Comparison of ENCODE assay signal across 1 cellular context in genomic region chr11:76445122-76446084, GRCh38.
A peak's percentile ranks its signal among the peaks of the same experiment; 100 is the strongest.
TF ChIP-seq lines count a peak whose summit lies in the region.

No MANE protein-coding gene starts in this region.

TF ChIP-seq in HepG2, 621 proteins besides CTCF, POLR2A, EP300 and RAD21 (continued from another document and continues in another):
- TF ChIP-seq SNAPC5 (CRISPR knock-in tag; IDR thresholded peaks at IDR 0.05; ENCODE audit: borderline replicate concordance) (no peak), ZBTB38 (CRISPR knock-in tag; IDR thresholded peaks at IDR 0.05) (no peak), ZNF605 (CRISPR knock-in tag; IDR thresholded peaks at IDR 0.05) (peak; percentile 49), CBX5 (CRISPR knock-in tag; IDR thresholded peaks at IDR 0.05; ENCODE audit: borderline replicate concordance) (no peak), ZMAT5 (CRISPR knock-in tag; IDR thresholded peaks at IDR 0.05; ENCODE audit: borderline replicate concordance, low read depth) (no peak), ZNF331 (CRISPR knock-in tag; IDR thresholded peaks at IDR 0.05) (peak; percentile 52), RBM22 (optimal IDR thresholded peaks at IDR 0.05; ENCODE audit: low read length) (no peak), SIX4 (CRISPR knock-in tag; IDR thresholded peaks at IDR 0.05) (no peak), NR0B2 (CRISPR knock-in tag; IDR thresholded peaks at IDR 0.05) (no peak), JUNB (CRISPR knock-in tag; IDR thresholded peaks at IDR 0.05; ENCODE audit: borderline replicate concordance) (no peak), PPARG (CRISPR knock-in tag; conservative IDR thresholded peaks at IDR 0.05) (no peak), XRCC5 (optimal IDR thresholded peaks at IDR 0.05; ENCODE audit: low read length) (no peak), BHLHE40 (IDR thresholded peaks at IDR 0.05; ENCODE audit: low read length) (no peak), TBX2 (CRISPR knock-in tag; IDR thresholded peaks at IDR 0.05; ENCODE audit: borderline replicate concordance) (peak; percentile 34; the same call in 1 of the 2 replicates), MTA3 (CRISPR knock-in tag; IDR thresholded peaks at IDR 0.05) (no peak), ZNF18 (CRISPR knock-in tag; IDR thresholded peaks at IDR 0.05; ENCODE audit: insufficient replicate concordance) (no peak), ZBTB2 (CRISPR knock-in tag; IDR thresholded peaks at IDR 0.05; ENCODE audit: low read depth) (no peak), ZNF136 (CRISPR knock-in tag; IDR thresholded peaks at IDR 0.05; ENCODE audit: low read depth) (no peak), KLF9 (CRISPR knock-in tag; IDR thresholded peaks at IDR 0.05; ENCODE audit: low read depth) (no peak), ZNF263 (CRISPR knock-in tag; IDR thresholded peaks at IDR 0.05) (no peak), ZNF850 (CRISPR knock-in tag; conservative IDR thresholded peaks at IDR 0.05) (no peak), HHEX (CRISPR knock-in tag; IDR thresholded peaks at IDR 0.05) (no peak), SYNCRIP (IDR thresholded peaks at IDR 0.05; ENCODE audit: insufficient read depth, low read depth, low read length) (no peak), ZBTB44 (CRISPR knock-in tag; IDR thresholded peaks at IDR 0.05) (no peak), ZNF839 (CRISPR knock-in tag; IDR thresholded peaks at IDR 0.05; ENCODE audit: borderline replicate concordance) (peak; percentile 34; the same call in 1 of the 2 replicates), MED8 (CRISPR knock-in tag; IDR thresholded peaks at IDR 0.05; ENCODE audit: insufficient replicate concordance) (no peak), YEATS4 (CRISPR knock-in tag; IDR thresholded peaks at IDR 0.05; ENCODE audit: borderline replicate concordance) (peak; percentile 30), MBNL3 (CRISPR knock-in tag; conservative IDR thresholded peaks at IDR 0.05) (no peak), ZNF740 (CRISPR knock-in tag; IDR thresholded peaks at IDR 0.05) (no peak), SP140L (CRISPR knock-in tag; IDR thresholded peaks at IDR 0.05; ENCODE audit: borderline replicate concordance) (no peak), ZNF672 (CRISPR knock-in tag; IDR thresholded peaks at IDR 0.05) (no peak), HMG20B (CRISPR knock-in tag; conservative IDR thresholded peaks at IDR 0.05) (no peak), ZBTB34 (CRISPR knock-in tag; IDR thresholded peaks at IDR 0.05) (no peak), RCOR2 (CRISPR knock-in tag; IDR thresholded peaks at IDR 0.05) (no peak), PRDM10 (CRISPR knock-in tag; IDR thresholded peaks at IDR 0.05; ENCODE audit: low read depth) (0 out of 2 replicates have a peak, but pooled peaks have one; percentile 22), SCMH1 (CRISPR knock-in tag; IDR thresholded peaks at IDR 0.05; ENCODE audit: borderline replicate concordance) (no peak), HMG20A (CRISPR knock-in tag; IDR thresholded peaks at IDR 0.05; ENCODE audit: borderline replicate concordance) (no peak), ZBED4 (CRISPR knock-in tag; IDR thresholded peaks at IDR 0.05; ENCODE audit: borderline replicate concordance) (no peak), SMYD3 (CRISPR knock-in tag; IDR thresholded peaks at IDR 0.05) (no peak), ZC3H4 (CRISPR knock-in tag; IDR thresholded peaks at IDR 0.05; ENCODE audit: borderline replicate concordance) (no peak), MAX (IDR thresholded peaks at IDR 0.05) (no peak), ZNF691 (CRISPR knock-in tag; IDR thresholded peaks at IDR 0.05; ENCODE audit: borderline replicate concordance, low read depth) (no peak), ZNF317 (CRISPR knock-in tag; IDR thresholded peaks at IDR 0.05) (no peak), KLF6 (CRISPR knock-in tag; IDR thresholded peaks at IDR 0.05) (no peak), SALL2 (CRISPR knock-in tag; IDR thresholded peaks at IDR 0.05) (peak; percentile 39; the same call in 1 of the 2 replicates), ZNF337 (CRISPR knock-in tag; IDR thresholded peaks at IDR 0.05; ENCODE audit: borderline replicate concordance, low read depth) (no peak), MAFG (CRISPR knock-in tag; IDR thresholded peaks at IDR 0.05) (no peak), TGIF2 (CRISPR knock-in tag; IDR thresholded peaks at IDR 0.05) (no peak), PAWR (CRISPR knock-in tag; IDR thresholded peaks at IDR 0.05; ENCODE audit: borderline replicate concordance) (no peak), ZNF350 (CRISPR knock-in tag; IDR thresholded peaks at IDR 0.05; ENCODE audit: borderline replicate concordance, low read depth) (peak; percentile 37; the same call in 1 of the 2 replicates), SALL1 (CRISPR knock-in tag; IDR thresholded peaks at IDR 0.05) (0 out of 2 replicates have a peak, but pooled peaks have one; percentile 43), POLR2AphosphoS5 (IDR thresholded peaks at IDR 0.05; ENCODE audit: low read depth, low read length) (no peak), TEAD3 (CRISPR knock-in tag; optimal IDR thresholded peaks at IDR 0.05; ENCODE audit: borderline replicate concordance) (no peak), HES4 (CRISPR knock-in tag; IDR thresholded peaks at IDR 0.05; ENCODE audit: borderline replicate concordance) (no peak), ZNF101 (CRISPR knock-in tag; IDR thresholded peaks at IDR 0.05; ENCODE audit: borderline replicate concordance, low read depth) (no peak), KDM2A (CRISPR knock-in tag; IDR thresholded peaks at IDR 0.05; ENCODE audit: borderline replicate concordance, low read depth) (no peak)
